In the genomic region with DNA sequence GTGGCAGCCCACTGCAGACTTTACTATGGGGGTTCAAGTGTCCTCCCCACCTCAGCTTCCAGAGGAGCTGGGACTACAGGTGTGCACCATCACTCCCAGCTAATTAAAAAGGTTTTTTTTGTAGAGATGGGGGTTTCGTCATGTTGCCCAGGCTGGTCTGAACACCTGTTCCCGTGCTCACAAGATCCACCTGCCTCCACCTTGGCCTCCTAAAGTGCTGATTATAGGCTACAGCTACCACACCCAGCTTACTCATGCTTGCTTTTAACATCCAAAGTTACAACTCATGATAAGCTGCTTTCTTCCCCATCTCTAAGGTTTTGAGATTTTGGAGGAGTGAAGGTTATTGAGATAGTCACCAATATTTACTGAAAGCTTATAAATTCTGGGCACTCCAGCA, we compare ENCODE assay signal across 1 cellular context.
A peak's percentile ranks its signal among the peaks of the same experiment; 100 is the strongest.
TF ChIP-seq lines count a peak whose summit lies in the region.

No MANE protein-coding gene starts in this region.

TF ChIP-seq in K562, 482 proteins besides CTCF, POLR2A, EP300 and RAD21:
- TF ChIP-seq RBM25 (IDR thresholded peaks at IDR 0.05; ENCODE audit: low read depth, low read length, severe bottlenecking) (no peak), FOSL1 (tag; conservative IDR thresholded peaks at IDR 0.05) (0 out of 2 replicates have a peak, but pooled peaks have one; percentile 14), NFRKB (IDR thresholded peaks at IDR 0.05; ENCODE audit: low read depth) (no peak), ZSCAN29 (IDR thresholded peaks at IDR 0.05) (no peak), ZNF584 (CRISPR knock-in tag; IDR thresholded peaks at IDR 0.05; ENCODE audit: low read depth) (no peak), PHTF2 (CRISPR knock-in tag; IDR thresholded peaks at IDR 0.05) (no peak)
- TF ChIP-seq, protein P1, sequence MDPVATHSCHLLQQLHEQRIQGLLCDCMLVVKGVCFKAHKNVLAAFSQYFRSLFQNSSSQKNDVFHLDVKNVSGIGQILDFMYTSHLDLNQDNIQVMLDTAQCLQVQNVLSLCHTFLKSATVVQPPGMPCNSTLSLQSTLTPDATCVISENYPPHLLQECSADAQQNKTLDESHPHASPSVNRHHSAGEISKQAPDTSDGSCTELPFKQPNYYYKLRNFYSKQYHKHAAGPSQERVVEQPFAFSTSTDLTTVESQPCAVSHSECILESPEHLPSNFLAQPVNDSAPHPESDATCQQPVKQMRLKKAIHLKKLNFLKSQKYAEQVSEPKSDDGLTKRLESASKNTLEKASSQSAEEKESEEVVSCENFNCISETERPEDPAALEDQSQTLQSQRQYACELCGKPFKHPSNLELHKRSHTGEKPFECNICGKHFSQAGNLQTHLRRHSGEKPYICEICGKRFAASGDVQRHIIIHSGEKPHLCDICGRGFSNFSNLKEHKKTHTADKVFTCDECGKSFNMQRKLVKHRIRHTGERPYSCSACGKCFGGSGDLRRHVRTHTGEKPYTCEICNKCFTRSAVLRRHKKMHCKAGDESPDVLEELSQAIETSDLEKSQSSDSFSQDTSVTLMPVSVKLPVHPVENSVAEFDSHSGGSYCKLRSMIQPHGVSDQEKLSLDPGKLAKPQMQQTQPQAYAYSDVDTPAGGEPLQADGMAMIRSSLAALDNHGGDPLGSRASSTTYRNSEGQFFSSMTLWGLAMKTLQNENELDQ (CRISPR knock-in tag; IDR thresholded peaks at IDR 0.05; ENCODE audit: borderline replicate concordance): no peak
